In genomic region chr17:67879662-67880061, GRCh38 we compare ENCODE assay signal across 18 cellular contexts.
"Had no signal": no experiment of that assay in that cellular context is flagged by ENCODE, and none has a peak within 500 bp of the region (broad histone marks: within the 10 kb centered on the region; RNA-seq: fewer than 3 reads in every experiment).

No MANE protein-coding gene starts in this region.

- H3K4me3 ChIP-seq: lung, transverse colon had no signal

- DNase-seq: activated CD4-positive, alpha-beta T cell treated with anti-CD3 and anti-CD28 coated beads, Interleukin-2, amount 50 U/mL, for 4 hours; activated naive CD4-positive, alpha-beta T cell treated with Interleukin-2 at 50 U/mL for 16 hours; activated naive CD8-positive, alpha-beta T cell treated with anti-CD3 and anti-CD28 coated beads, Interleukin-2, amount 50 U/mL, for 24 hours; activated T-cell treated with anti-CD3 and anti-CD28 coated beads for 4 hours; aorta; cerebellar nuclear complex; effector CD8-positive, alpha-beta T cell; foreskin melanocyte; left colon; retina; stimulated activated CD4-positive, alpha-beta T cell treated with anti-CD3 and anti-CD28 coated beads, Interleukin-4, amount 100 ng/mL, for 24 hours; stimulated activated naive CD4-positive, alpha-beta T cell; transverse colon had no signal

- H3K27me3 ChIP-seq: transverse colon had no signal

- FAIRE-seq: islet of Langerhans had no signal

- H2AFZ ChIP-seq: parathyroid adenoma had no signal

- H3K27ac ChIP-seq: parathyroid adenoma, transverse colon had no signal

- ATAC-seq: activated CD4-positive, CD25-positive, alpha-beta regulatory T cell treated with anti-CD3 and anti-CD28 coated beads, Interleukin-2, amount 50 U/mL, for 24 hours; activated naive CD8-positive, alpha-beta T cell treated with anti-CD3 and anti-CD28 coated beads, Interleukin-2, amount 50 U/mL, for 24 hours; activated T-helper 17 cell treated with anti-CD3 and anti-CD28 coated beads, Interleukin-2, amount 50 U/mL, for 72 hours; left colon had no signal

- H3K9ac ChIP-seq: parathyroid adenoma had no signal

- H3K4me1 ChIP-seq: parathyroid adenoma, transverse colon had no signal

- H3K9me3 ChIP-seq: transverse colon had no signal
